Comparison of ENCODE assay signal across 12 cellular contexts in the genomic region with DNA sequence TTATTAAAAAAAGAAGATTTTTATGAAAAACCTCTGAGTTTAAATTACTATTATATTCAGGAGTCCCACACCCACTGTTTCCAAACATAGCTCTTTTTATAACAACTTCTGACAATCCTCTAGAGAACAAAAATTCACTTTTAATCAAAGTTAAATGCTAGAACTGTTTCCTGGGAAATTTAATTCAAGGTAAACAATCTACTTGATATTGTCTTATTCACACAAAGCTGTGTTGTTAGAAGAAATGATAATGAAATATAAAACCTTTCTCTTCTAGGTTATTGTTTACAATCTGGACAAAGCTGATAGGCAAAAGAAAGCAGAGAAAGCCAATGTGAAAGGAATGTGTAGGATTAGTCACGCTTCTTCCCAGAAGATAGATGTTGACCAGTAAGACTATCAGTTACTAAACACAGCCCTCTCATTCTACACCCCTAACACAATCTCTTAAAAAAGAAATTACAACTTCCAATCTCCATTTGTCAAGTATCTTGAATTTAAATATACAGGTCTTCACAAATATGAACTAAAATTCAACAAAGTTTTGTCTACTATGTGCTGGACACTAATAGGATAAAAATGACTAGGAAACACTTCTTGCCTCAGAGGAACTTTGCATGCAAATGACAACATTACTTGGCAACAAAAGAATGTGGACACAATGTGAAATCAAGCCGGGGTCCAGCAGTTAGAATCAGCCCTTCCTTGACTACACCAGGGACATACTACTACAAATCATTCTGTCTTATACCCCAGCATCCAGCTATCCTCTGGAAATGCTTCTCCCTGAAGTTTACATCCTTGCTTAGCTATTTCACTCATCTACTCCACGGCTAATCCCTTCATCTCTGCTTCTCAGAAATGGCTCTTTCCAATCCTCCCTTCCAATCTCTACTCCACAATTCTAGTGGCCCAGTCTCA.
A peak's percentile ranks its signal among the peaks of the same experiment; 100 is the strongest.
DNase-seq lines count a peak whose midpoint lies in the region; ATAC-seq and TF ChIP-seq lines count a peak whose summit lies in the region.
"Had no signal": no experiment of that assay in that cellular context is flagged by ENCODE, and none has a peak within 500 bp of the region (broad histone marks: within the 10 kb centered on the region; RNA-seq: fewer than 3 reads in every experiment).

No MANE protein-coding gene starts in this region.

- TF ChIP-seq CTCF in fibroblast of the aortic adventitia (IDR thresholded peaks at IDR 0.05; ENCODE audit: insufficient read depth, low read length), result no peak
- no peak for TF ChIP-seq CTCF in spleen (IDR thresholded peaks at IDR 0.05 in 8 of 11, conservative IDR thresholded peaks at IDR 0.05 in 3 of 11)

- intact Hi-C loops in spleen (cut with DNase I; ENCODE audit: low total_unique reads) (no loop called here), aorta (cut with DNase I) (no loop called here)

- H3K4me3 ChIP-seq in SJSA1 (no peak overlapping the region), fibroblast of the aortic adventitia (ENCODE audit: low read depth, low read length) (no peak overlapping the region), spleen (no peak overlapping the region), aorta (ENCODE audit: low read length in 2 of 2) (no peak overlapping the region)
- H3K4me3 ChIP-seq: prostate gland had no signal

- H3K27ac ChIP-seq in SJSA1 (peak overlapping the region; percentile 49), spleen (no peak overlapping the region), aorta (ENCODE audit: low read depth in 1 of 2, low read length in 2 of 2) (no peak overlapping the region)
- H3K27ac ChIP-seq: prostate gland had no signal

- TF ChIP-seq POLR2A in spleen (IDR thresholded peaks at IDR 0.05), result no peak

- H3K4me1 ChIP-seq in SJSA1 (replicated peaks), result peaks cover 13% of the 10 kb centered on the region
- no peaks in the 10 kb centered on the region for H3K4me1 ChIP-seq in spleen
- H3K4me1 ChIP-seq in aorta (ENCODE audit: control insufficient read depth in 1 of 2, insufficient read depth in 2 of 2, low read length in 2 of 2), result no peaks in the 10 kb centered on the region
- H3K4me1 ChIP-seq: prostate gland had no signal

- H3K9me3 ChIP-seq in SJSA1 (replicated peaks) (no peaks in the 10 kb centered on the region), spleen (peaks cover 0 to 40% (median 32%) of the 10 kb centered on the region in 8 donors), aorta (ENCODE audit: control insufficient read depth, low read length) (no peaks in the 10 kb centered on the region)
- H3K9me3 ChIP-seq: prostate gland had no signal

- H3K27me3 ChIP-seq in SJSA1 (replicated peaks), result no peaks in the 10 kb centered on the region
- no peaks in the 10 kb centered on the region for H3K27me3 ChIP-seq in spleen (replicated peaks in 1 of 7)
- no peaks in the 10 kb centered on the region for H3K27me3 ChIP-seq in aorta (ENCODE audit: control insufficient read depth in 1 of 2, insufficient read depth in 2 of 2, low read length in 1 of 2)

- no peak for ATAC-seq in aorta (ENCODE audit: low FRiP score)
- ATAC-seq: activated T-helper 17 cell treated with anti-CD3 and anti-CD28 coated beads, Interleukin-2, amount 50 U/mL, for 72 hours; WTC11 had no signal

- H3K36me3 ChIP-seq in SJSA1 (no peaks in the 10 kb centered on the region), spleen (peaks cover 0 to 14% (median 0%) of the 10 kb centered on the region in 6 donors), aorta (ENCODE audit: control insufficient read depth in 1 of 2, insufficient read depth in 2 of 2, low read length in 1 of 2) (no peaks in the 10 kb centered on the region)
- H3K36me3 ChIP-seq: prostate gland had no signal

- WGBS in spleen, 5 donors, result 78 to 93% (median 84%) methylated on average over 3 of the region's 3 CpGs
- WGBS in aorta, 2 donors, result 46 to 47% methylated on average over 3 of the region's 3 CpGs

- peak; percentile 24 for DNase-seq in GM04504 (ENCODE audit: low read depth)
- DNase-seq in SJSA1 (ENCODE audit: low read depth in 1 of 2, low spot score in 2 of 2), result peak in 1 of 2 experiments; percentile 79
- DNase-seq in fibroblast of the aortic adventitia (ENCODE audit: low read depth), result peak; percentile 68
- DNase-seq in renal cortical epithelial cell (ENCODE audit: low read depth), result peak; percentile 67
- DNase-seq in NCI-H748 treated with DMSO at 0.1 percent for 48 hours (lab: John Stamatoyannopoulos, UW), result no peak
- DNase-seq in spleen, result no peak
- DNase-seq in aorta, result no peak
- DNase-seq: effector memory CD4-positive, alpha-beta T cell; NCI-H1436 had no signal

Comparison
In these comparisons a context has a peak if more than half of its experiments do, and no peak if none do; other contexts are left out.
1. DNase-seq: peak in GM04504 (single experiment), fibroblast of the aortic adventitia (single experiment) and renal cortical epithelial cell (single experiment); none in NCI-H748 treated with DMSO at 0.1 percent for 48 hours (single experiment), spleen (single experiment) and aorta (0 of 2).